In genomic region chr3:188633206-188633605, GRCh38 we compare ENCODE assay signal across 1 cellular context.
TF ChIP-seq lines count a peak whose summit lies in the region.

No MANE protein-coding gene starts in this region.

TF ChIP-seq in IMR-90, 13 proteins besides CTCF, POLR2A, EP300 and RAD21 (continued from another document):
- TF ChIP-seq SMC3 (IDR thresholded peaks at IDR 0.05; ENCODE audit: low read depth, low read length): no peak
- TF ChIP-seq CEBPB (IDR thresholded peaks at IDR 0.05; ENCODE audit: low read depth, low read length): no peak
- TF ChIP-seq ELK1 (IDR thresholded peaks at IDR 0.05; ENCODE audit: borderline replicate concordance, low read depth, low read length): no peak
- TF ChIP-seq NFE2L2 (IDR thresholded peaks at IDR 0.05; ENCODE audit: low read depth, low read length): no peak
- no peak for TF ChIP-seq USF2 (IDR thresholded peaks at IDR 0.05; ENCODE audit: low read depth, low read length)
- no peak for TF ChIP-seq MAFK (IDR thresholded peaks at IDR 0.05; ENCODE audit: low read depth, low read length)
- TF ChIP-seq RFX5 (IDR thresholded peaks at IDR 0.05; ENCODE audit: low read depth, low read length): no peak
- no peak for TF ChIP-seq MAZ (IDR thresholded peaks at IDR 0.05; ENCODE audit: borderline replicate concordance, low read depth, low read length)
- no peak for TF ChIP-seq CHD1 (IDR thresholded peaks at IDR 0.05; ENCODE audit: low read depth, low read length)
- no peak for TF ChIP-seq FOS (IDR thresholded peaks at IDR 0.05; ENCODE audit: low read depth, low read length)
- TF ChIP-seq BHLHE40 (IDR thresholded peaks at IDR 0.05; ENCODE audit: low read depth, low read length): no peak
- no peak for TF ChIP-seq MXI1 (IDR thresholded peaks at IDR 0.05; ENCODE audit: borderline replicate concordance, low read depth, low read length)
